1 cellular context compared by ENCODE assay signal in the genomic region with DNA sequence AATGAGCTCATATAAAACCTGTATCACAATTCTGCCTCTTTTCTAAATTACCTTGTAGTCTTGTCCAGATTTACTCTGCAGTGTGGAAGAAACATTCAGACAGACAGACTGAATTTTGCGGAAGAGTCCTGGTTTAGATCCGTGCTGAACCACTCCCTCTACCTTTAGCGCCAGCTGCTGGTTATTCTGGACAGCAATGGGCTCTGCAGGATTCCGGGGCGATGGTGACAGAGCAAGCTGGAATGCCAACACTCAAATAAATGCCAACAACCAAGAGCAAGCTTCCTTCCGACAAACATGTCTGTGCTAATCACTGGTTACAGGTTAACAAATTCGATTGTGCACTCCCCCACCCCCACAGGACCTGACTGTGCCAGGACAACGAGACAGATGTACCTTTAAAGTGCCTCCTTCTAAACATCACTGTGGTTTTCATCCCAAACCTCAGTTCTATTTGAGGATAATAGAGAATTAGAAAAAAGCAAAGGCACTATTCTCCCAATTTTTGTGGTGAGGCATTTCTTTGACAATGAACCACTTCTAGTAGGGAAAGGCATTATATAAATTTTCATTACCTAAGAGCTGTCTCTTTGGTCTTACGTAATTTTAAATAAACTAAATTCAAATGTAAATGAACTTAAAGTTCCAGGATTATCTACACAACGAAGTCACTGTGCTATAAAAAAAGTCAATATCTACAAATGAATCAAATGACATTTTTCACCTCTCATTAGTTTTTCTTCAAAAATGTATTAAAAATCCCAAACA.
TF ChIP-seq lines count a peak whose summit lies in the region.

No MANE protein-coding gene starts in this region.

TF ChIP-seq in HepG2, 621 proteins besides CTCF, POLR2A, EP300 and RAD21 (continued from another document and continues in another):
- peak; percentile 29; the same call in 1 of the 2 replicates for TF ChIP-seq HINFP (CRISPR knock-in tag; IDR thresholded peaks at IDR 0.05; ENCODE audit: low read depth)
- TF ChIP-seq FOXJ3 (CRISPR knock-in tag; IDR thresholded peaks at IDR 0.05; ENCODE audit: borderline replicate concordance): no peak
- no peak for TF ChIP-seq ZNF549 (CRISPR knock-in tag; IDR thresholded peaks at IDR 0.05)
- no peak for TF ChIP-seq HBP1 (CRISPR knock-in tag; IDR thresholded peaks at IDR 0.05; ENCODE audit: low read depth)
- TF ChIP-seq ZBTB3 (CRISPR knock-in tag; IDR thresholded peaks at IDR 0.05; ENCODE audit: borderline replicate concordance, low read depth): no peak
- no peak for TF ChIP-seq ATRX (CRISPR knock-in tag; IDR thresholded peaks at IDR 0.05; ENCODE audit: borderline replicate concordance)
- TF ChIP-seq MAFF (IDR thresholded peaks at IDR 0.05; ENCODE audit: low read depth, low read length): peak; percentile 20; the same call in 1 of the 2 replicates
- TF ChIP-seq ATF7 (IDR thresholded peaks at IDR 0.05): no peak
- TF ChIP-seq ATF7 (CRISPR knock-in tag; IDR thresholded peaks at IDR 0.05): peak; percentile 32; the same call in 1 of the 2 replicates
- no peak for TF ChIP-seq ATAD3A (CRISPR knock-in tag; IDR thresholded peaks at IDR 0.05)
- TF ChIP-seq BATF2 (CRISPR knock-in tag; IDR thresholded peaks at IDR 0.05): no peak
- TF ChIP-seq ZNF501 (CRISPR knock-in tag; IDR thresholded peaks at IDR 0.05): peak; percentile 60; the same call in 1 of the 2 replicates
- TF ChIP-seq DMTF1 (CRISPR knock-in tag; IDR thresholded peaks at IDR 0.05): no peak
- 0 out of 2 replicates have a peak, but pooled peaks have one; percentile 24 for TF ChIP-seq PRDM10 (CRISPR knock-in tag; IDR thresholded peaks at IDR 0.05; ENCODE audit: low read depth)
- 0 out of 2 replicates have a peak, but pooled peaks have one; percentile 19 for TF ChIP-seq HNRNPL (IDR thresholded peaks at IDR 0.05; ENCODE audit: low read depth, low read length)
- TF ChIP-seq ZNF460 (CRISPR knock-in tag; IDR thresholded peaks at IDR 0.05; ENCODE audit: borderline replicate concordance): no peak
- TF ChIP-seq BRD4 (CRISPR knock-in tag; IDR thresholded peaks at IDR 0.05): no peak
- TF ChIP-seq ZUFSP (CRISPR knock-in tag; IDR thresholded peaks at IDR 0.05; ENCODE audit: borderline replicate concordance): no peak
- TF ChIP-seq IKZF1 (IDR thresholded peaks at IDR 0.05): no peak
- TF ChIP-seq REPIN1 (CRISPR knock-in tag; IDR thresholded peaks at IDR 0.05; ENCODE audit: borderline replicate concordance, low read depth): peak; percentile 53; the same call in 1 of the 2 replicates
- TF ChIP-seq ZNF724P (CRISPR knock-in tag; IDR thresholded peaks at IDR 0.05; ENCODE audit: borderline replicate concordance): no peak
- TF ChIP-seq CAMTA2 (CRISPR knock-in tag; IDR thresholded peaks at IDR 0.05; ENCODE audit: borderline replicate concordance): no peak
- no peak for TF ChIP-seq ZNF343 (CRISPR knock-in tag; IDR thresholded peaks at IDR 0.05)
- TF ChIP-seq SCMH1 (CRISPR knock-in tag; IDR thresholded peaks at IDR 0.05; ENCODE audit: borderline replicate concordance): no peak
- no peak; the same call in 1 of the 2 replicates for TF ChIP-seq ZNF292 (CRISPR knock-in tag; IDR thresholded peaks at IDR 0.05; ENCODE audit: borderline replicate concordance, low read depth)
- TF ChIP-seq ZNF720 (CRISPR knock-in tag; IDR thresholded peaks at IDR 0.05): no peak
- no peak for TF ChIP-seq ZNF546 (CRISPR knock-in tag; conservative IDR thresholded peaks at IDR 0.05)
- no peak for TF ChIP-seq HOXA9 (CRISPR knock-in tag; IDR thresholded peaks at IDR 0.05; ENCODE audit: borderline replicate concordance)
- no peak for TF ChIP-seq CC2D1A (CRISPR knock-in tag; IDR thresholded peaks at IDR 0.05)
- no peak for TF ChIP-seq POLR2G (IDR thresholded peaks at IDR 0.05; ENCODE audit: low read depth, low read length)
- TF ChIP-seq KDM3A (CRISPR knock-in tag; IDR thresholded peaks at IDR 0.05; ENCODE audit: low read depth): peak; percentile 72; the same call in 1 of the 2 replicates
- no peak for TF ChIP-seq GLMP (CRISPR knock-in tag; IDR thresholded peaks at IDR 0.05; ENCODE audit: borderline replicate concordance)
- TF ChIP-seq PLRG1 (conservative IDR thresholded peaks at IDR 0.05): no peak
- TF ChIP-seq ZNF251 (CRISPR knock-in tag; IDR thresholded peaks at IDR 0.05): no peak
- no peak for TF ChIP-seq PAF1 (CRISPR knock-in tag; IDR thresholded peaks at IDR 0.05)
- no peak for TF ChIP-seq ZNF761 (CRISPR knock-in tag; conservative IDR thresholded peaks at IDR 0.05)
- TF ChIP-seq SIN3B (IDR thresholded peaks at IDR 0.05; ENCODE audit: low read length): no peak
- TF ChIP-seq, protein P1, sequence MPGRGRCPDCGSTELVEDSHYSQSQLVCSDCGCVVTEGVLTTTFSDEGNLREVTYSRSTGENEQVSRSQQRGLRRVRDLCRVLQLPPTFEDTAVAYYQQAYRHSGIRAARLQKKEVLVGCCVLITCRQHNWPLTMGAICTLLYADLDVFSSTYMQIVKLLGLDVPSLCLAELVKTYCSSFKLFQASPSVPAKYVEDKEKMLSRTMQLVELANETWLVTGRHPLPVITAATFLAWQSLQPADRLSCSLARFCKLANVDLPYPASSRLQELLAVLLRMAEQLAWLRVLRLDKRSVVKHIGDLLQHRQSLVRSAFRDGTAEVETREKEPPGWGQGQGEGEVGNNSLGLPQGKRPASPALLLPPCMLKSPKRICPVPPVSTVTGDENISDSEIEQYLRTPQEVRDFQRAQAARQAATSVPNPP (CRISPR knock-in tag; IDR thresholded peaks at IDR 0.05): no peak
- no peak for TF ChIP-seq ZNF510 (CRISPR knock-in tag; IDR thresholded peaks at IDR 0.05; ENCODE audit: low read depth)
- TF ChIP-seq ZNF878 (CRISPR knock-in tag; IDR thresholded peaks at IDR 0.05): no peak
- TF ChIP-seq PRMT3 (CRISPR knock-in tag; IDR thresholded peaks at IDR 0.05; ENCODE audit: borderline replicate concordance, low read depth): no peak
- TF ChIP-seq, protein P2, sequence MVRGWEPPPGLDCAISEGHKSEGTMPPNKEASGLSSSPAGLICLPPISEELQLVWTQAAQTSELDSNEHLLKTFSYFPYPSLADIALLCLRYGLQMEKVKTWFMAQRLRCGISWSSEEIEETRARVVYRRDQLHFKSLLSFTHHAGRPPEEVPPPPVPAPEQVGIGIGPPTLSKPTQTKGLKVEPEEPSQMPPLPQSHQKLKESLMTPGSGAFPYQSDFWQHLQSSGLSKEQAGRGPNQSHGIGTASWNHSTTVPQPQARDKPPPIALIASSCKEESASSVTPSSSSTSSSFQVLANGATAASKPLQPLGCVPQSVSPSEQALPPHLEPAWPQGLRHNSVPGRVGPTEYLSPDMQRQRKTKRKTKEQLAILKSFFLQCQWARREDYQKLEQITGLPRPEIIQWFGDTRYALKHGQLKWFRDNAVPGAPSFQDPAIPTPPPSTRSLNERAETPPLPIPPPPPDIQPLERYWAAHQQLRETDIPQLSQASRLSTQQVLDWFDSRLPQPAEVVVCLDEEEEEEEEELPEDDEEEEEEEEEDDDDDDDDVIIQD (CRISPR knock-in tag; IDR thresholded peaks at IDR 0.05; ENCODE audit: low read depth): peak; percentile 77
- TF ChIP-seq KMT2A (CRISPR knock-in tag; IDR thresholded peaks at IDR 0.05): peak; percentile 64
- TF ChIP-seq MATR3 (CRISPR knock-in tag; IDR thresholded peaks at IDR 0.05): no peak
- no peak for TF ChIP-seq SRSF1 (optimal IDR thresholded peaks at IDR 0.05; ENCODE audit: low read depth, low read length)
- no peak for TF ChIP-seq SUZ12 (IDR thresholded peaks at IDR 0.05; ENCODE audit: low read depth, low read length)
- no peak for TF ChIP-seq ZNF253 (CRISPR knock-in tag; IDR thresholded peaks at IDR 0.05; ENCODE audit: borderline replicate concordance)
- TF ChIP-seq HDAC1 (CRISPR knock-in tag; IDR thresholded peaks at IDR 0.05): peak; percentile 31; the same call in 1 of the 2 replicates
- no peak for TF ChIP-seq MAFK (conservative IDR thresholded peaks at IDR 0.05 in 1 of 2, IDR thresholded peaks at IDR 0.05 in 1 of 2; ENCODE audit: low read length in 2 of 2)
- TF ChIP-seq CCDC6 (CRISPR knock-in tag; IDR thresholded peaks at IDR 0.05): no peak
- TF ChIP-seq ZNF557 (CRISPR knock-in tag; IDR thresholded peaks at IDR 0.05): no peak
- TF ChIP-seq LCORL (IDR thresholded peaks at IDR 0.05): no peak
- TF ChIP-seq LCORL (CRISPR knock-in tag; IDR thresholded peaks at IDR 0.05): peak; percentile 78
- TF ChIP-seq JUN (CRISPR knock-in tag; IDR thresholded peaks at IDR 0.05): no peak
